ENCODE assay signal across 22 cellular contexts in genomic region chr6:31844507-31844906, GRCh38. TPM values are rescaled to one million over a fixed set of nuclear protein-coding genes. Genes with fewer than 3 reads are reported as not detected.
DNase-seq lines count a peak whose midpoint lies in the region; ATAC-seq, FAIRE-seq and TF ChIP-seq lines count a peak whose summit lies in the region.
"Had no signal": no experiment of that assay in that cellular context is flagged by ENCODE, and none has a peak within 500 bp of the region (broad histone marks: within the 10 kb centered on the region; RNA-seq: fewer than 3 reads in every experiment).

No MANE protein-coding gene starts in this region.

- no peak overlapping the region for H3K4me2 ChIP-seq in HCT116 (ENCODE audit: low read length)
- H3K4me2 ChIP-seq in H1 (ENCODE audit: insufficient read depth in 1 of 2, low read depth in 2 of 2, low read length in 2 of 2), result no peak overlapping the region

- DNase-seq in Caki2 (ENCODE audit: low read depth), result peak; percentile 58
- DNase-seq in HCT116 (ENCODE audit: low read depth, low spot score), result no peak
- DNase-seq in H1 (ENCODE audit: low read depth in 1 of 2, low spot score in 2 of 2), result no peak
- no peak for DNase-seq in neural crest cell (ENCODE audit: low read depth, low spot score)
- no peak for DNase-seq in endothelial cell (ENCODE audit: low spot score)
- DNase-seq in coronary artery (ENCODE audit: low spot score), result no peak
- DNase-seq in left ventricle myocardium inferior, result no peak
- DNase-seq: Caco-2; CD4-positive, alpha-beta T cell; GDM1; HCEC 1CT; Kasumi-1; NCI-H1417; NCI-H187; NCI-H446; NCI-H526; OCI-M1; SHP77 had no signal

- no peak overlapping the region for H3K18ac ChIP-seq in H1 (ENCODE audit: extremely low read depth, low read length)

- no peak for TF ChIP-seq CTCF in HCT116 (IDR thresholded peaks at IDR 0.05 in 2 of 3, conservative IDR thresholded peaks at IDR 0.05 in 1 of 3; ENCODE audit: borderline replicate concordance in 1 of 3, insufficient read depth in 1 of 3, low read depth in 2 of 3, low read length in 2 of 3)
- no peak for TF ChIP-seq CTCF in H1 (IDR thresholded peaks at IDR 0.05; ENCODE audit: control extremely low read depth in 1 of 3, insufficient read depth in 1 of 3, low read depth in 1 of 3, low read length in 3 of 3)
- TF ChIP-seq CTCF in neural crest cell (conservative IDR thresholded peaks at IDR 0.05), result no peak
- TF ChIP-seq CTCF in endothelial cell (IDR thresholded peaks at IDR 0.05; ENCODE audit: unreplicated experiment), result no peak
- TF ChIP-seq CTCF in coronary artery (IDR thresholded peaks at IDR 0.05), result no peak
- TF ChIP-seq CTCF in left ventricle myocardium inferior (IDR thresholded peaks at IDR 0.05; ENCODE audit: borderline replicate concordance), result no peak

- H3K4me3 Mint-ChIP-seq in neural crest cell (peak overlapping the region; percentile 57), endothelial cell (ENCODE audit: unreplicated experiment) (no peak overlapping the region)
- H3K4me3 Mint-ChIP-seq: CD4-positive, alpha-beta T cell had no signal

- RAD21 ChIA-PET in HCT116 (lab: Charles Lee; ENCODE audit: low non-redundant PET in 1 of 2, low total read pairs in 2 of 2, uncharacterized antibody in 2 of 2, unreplicated experiment in 2 of 2), result no interaction called here

- H3K36me3 Mint-ChIP-seq in neural crest cell (ENCODE audit: low read depth), result peaks cover 14% of the 10 kb centered on the region
- peaks cover under 1% of the 10 kb centered on the region for H3K36me3 Mint-ChIP-seq in endothelial cell (ENCODE audit: low read depth, unreplicated experiment)

- H3K36me3 ChIP-seq in HCT116 (ENCODE audit: control insufficient read depth in 1 of 2, insufficient read depth in 2 of 2, low read length in 2 of 2) (peaks cover 3 to 9% of the 10 kb centered on the region in 2 experiments; a peak in 3 of 4 replicates), H1 (ENCODE audit: control insufficient read depth in 2 of 4, insufficient read depth in 4 of 4, low read length in 3 of 4) (peaks cover 10 to 35% (median 16%) of the 10 kb centered on the region in 4 experiments), left ventricle myocardium inferior (peaks cover 21% of the 10 kb centered on the region)

- H3K4me1 ChIP-seq in HCT116 (ENCODE audit: control insufficient read depth in 1 of 2, insufficient read depth in 2 of 2, low read length in 2 of 2) (peaks cover 0 to 14% of the 10 kb centered on the region in 2 experiments; a peak in 2 of 4 replicates), H1 (replicated peaks in 1 of 4; ENCODE audit: control insufficient read depth in 3 of 4, insufficient read depth in 4 of 4, low read length in 3 of 4) (no peaks in the 10 kb centered on the region), left ventricle myocardium inferior (no peaks in the 10 kb centered on the region)

- H3K9me3 Mint-ChIP-seq in neural crest cell (no peaks in the 10 kb centered on the region), endothelial cell (ENCODE audit: unreplicated experiment) (no peaks in the 10 kb centered on the region)
- H3K9me3 Mint-ChIP-seq: CD4-positive, alpha-beta T cell had no signal

- H2BK15ac ChIP-seq in H1 (ENCODE audit: low read length), result no peak overlapping the region

- H3K9ac ChIP-seq in HCT116 (ENCODE audit: low read length) (no peak overlapping the region), H1 (replicated peaks in 1 of 4; ENCODE audit: extremely low read depth in 1 of 4, low read depth in 3 of 4, low read length in 3 of 4) (no peak overlapping the region)

- H3K9me2 ChIP-seq in HCT116 (ENCODE audit: insufficient read depth), result no peaks in the 10 kb centered on the region

- H3K27ac Mint-ChIP-seq in neural crest cell (ENCODE audit: unreplicated experiment) (no peak overlapping the region), endothelial cell (ENCODE audit: unreplicated experiment) (no peak overlapping the region)
- H3K27ac Mint-ChIP-seq: CD4-positive, alpha-beta T cell had no signal

- H3K14ac ChIP-seq in H1 (ENCODE audit: insufficient read length), result no peak overlapping the region

- no peak overlapping the region for H3K23ac ChIP-seq in H1 (ENCODE audit: insufficient read length)

- H2BK120ac ChIP-seq in H1 (replicated peaks; ENCODE audit: low read depth, low read length), result no peak overlapping the region

- TF ChIP-seq POLR2A in HCT116 (IDR thresholded peaks at IDR 0.05; ENCODE audit: borderline replicate concordance, extremely low read depth, insufficient read depth, insufficient read length) (no peak), H1 (IDR thresholded peaks at IDR 0.05; ENCODE audit: control extremely low read depth in 1 of 2, low read depth in 2 of 2, low read length in 2 of 2) (no peak)

- H3K4me3 ChIP-seq in HCT116 (replicated peaks in 1 of 2; ENCODE audit: low read depth in 1 of 2, low read length in 2 of 2) (no peak overlapping the region), H1 (ENCODE audit: extremely low read depth in 1 of 4, insufficient read depth in 2 of 4, low read depth in 3 of 4, low read length in 4 of 4) (no peak overlapping the region), coronary artery (no peak overlapping the region), left ventricle myocardium inferior (no peak overlapping the region)

- intact Hi-C loops in HCT116 (cut with micrococcal nuclease), result no loop called here
- intact Hi-C loops in left ventricle myocardium inferior (cut with micrococcal nuclease), result no loop called here

- H3K9me3 ChIP-seq in HCT116 (ENCODE audit: control insufficient read depth in 1 of 2, insufficient read depth in 1 of 2, low read depth in 1 of 2, low read length in 2 of 2) (no peaks in the 10 kb centered on the region), H1 (ENCODE audit: insufficient read depth in 2 of 2, low read depth in 1 of 2, low read length in 1 of 2) (no peaks in the 10 kb centered on the region), left ventricle myocardium inferior (replicated peaks) (no peaks in the 10 kb centered on the region)
- H3K9me3 ChIP-seq: Caco-2 had no signal

- no peak overlapping the region for H2BK12ac ChIP-seq in H1 (ENCODE audit: low read depth, low read length)

- H2AFZ ChIP-seq in HCT116 (ENCODE audit: low read depth, low read length, poor library complexity, severe bottlenecking) (no peak overlapping the region), H1 (ENCODE audit: low read length) (no peak overlapping the region)

- POLR2A ChIA-PET in HCT116 (lab: Charles Lee), result interaction anchor here (1.5 to 3.1 kb wide), 3 partner anchors 8 to 18 kb away, joined by 5 to 13 read pairs (median 10); partner anchors contain the start of genes HSPA1B and NEU1
- POLR2A ChIA-PET in H1 (lab: Charles Lee; ENCODE audit: partially characterized antibody), result interaction anchor here (0.6 to 12.6 kb wide), 16 partner anchors 8 to 115 kb away, joined by 3 to 189 read pairs (median 4); partner anchors contain the start of genes DDAH2, HSPA1A, HSPA1B and HSPA1L

- H4K5ac ChIP-seq in H1 (ENCODE audit: insufficient read length, low read depth, low read length), result no peak overlapping the region

- H3K27me3 Mint-ChIP-seq in neural crest cell (ENCODE audit: low read depth), result no peaks in the 10 kb centered on the region
- H3K27me3 Mint-ChIP-seq in endothelial cell (ENCODE audit: unreplicated experiment), result no peaks in the 10 kb centered on the region
- H3K27me3 Mint-ChIP-seq: CD4-positive, alpha-beta T cell had no signal

- H3K27ac ChIP-seq in HCT116 (ENCODE audit: low read depth, low read length) (no peak overlapping the region), H1 (ENCODE audit: low read depth, low read length) (no peak overlapping the region), coronary artery (no peak overlapping the region), left ventricle myocardium inferior (replicated peaks) (no peak overlapping the region)

- H2BK20ac ChIP-seq in H1 (ENCODE audit: low read length), result no peak overlapping the region

- H3K79me1 ChIP-seq in H1 (ENCODE audit: low read depth, low read length), result no peaks in the 10 kb centered on the region

- WGBS in H1 (ENCODE audit: extremely low coverage in 1 of 2, insufficient coverage in 1 of 2, insufficient read length in 1 of 2, insufficient replicate concordance in 2 of 2, low coverage in 1 of 2, low lambda C conversion rate in 2 of 2, missing lambda C conversion rate in 1 of 2), 2 experiments, result 93% methylated on average over 3 of the region's 3 CpGs; no CpG with 5 or more reads in 1 of the 2 experiments

- H4K20me1 ChIP-seq in HCT116 (ENCODE audit: insufficient read depth), result peaks cover 7% of the 10 kb centered on the region; the same call in 1 of the 2 replicates
- H4K20me1 ChIP-seq in H1 (replicated peaks in 1 of 2; ENCODE audit: control insufficient read depth in 1 of 2, insufficient read depth in 2 of 2, low read length in 2 of 2), result peaks cover 3 to 4% of the 10 kb centered on the region in 2 experiments

- no peak overlapping the region for H4K8ac ChIP-seq in H1 (ENCODE audit: extremely low read depth, insufficient read depth, low read length)

- H4K91ac ChIP-seq in H1 (replicated peaks; ENCODE audit: insufficient read length, low read length), result no peak overlapping the region

- H3K23me2 ChIP-seq in H1 (ENCODE audit: low read depth, low read length), result no peaks in the 10 kb centered on the region

- H3K27me3 ChIP-seq in HCT116 (ENCODE audit: insufficient read depth, low read length), result no peaks in the 10 kb centered on the region
- H3K27me3 ChIP-seq in H1 (replicated peaks in 1 of 4; ENCODE audit: control insufficient read depth in 3 of 4, extremely low read depth in 1 of 4, insufficient read depth in 3 of 4, low read length in 3 of 4), result no peaks in the 10 kb centered on the region
- H3K27me3 ChIP-seq in left ventricle myocardium inferior (ENCODE audit: low read depth), result no peaks in the 10 kb centered on the region

- ATAC-seq in HCT116, result no peak

- no peak overlapping the region for H3K4ac ChIP-seq in H1 (replicated peaks; ENCODE audit: insufficient read length, low read depth, low read length)

- no peak for TF ChIP-seq EP300 in H1 (IDR thresholded peaks at IDR 0.05; ENCODE audit: borderline replicate concordance in 1 of 2, low read depth in 2 of 2, low read length in 2 of 2)

- no peak overlapping the region for H2AK5ac ChIP-seq in H1 (ENCODE audit: low read depth, low read length)

- CTCF ChIA-PET in HCT116 (lab: Charles Lee), result no interaction called here
- CTCF ChIA-PET in H1 (lab: Charles Lee; ENCODE audit: partially characterized antibody), result interaction anchor here (0.6 to 1.9 kb wide), 4 partner anchors 13 to 75 kb away, joined by 3 to 5 read pairs (median 4); no protein-coding TSS in a partner anchor

- BruUV-seq in HCT116 (replicated peaks; lab: Mats Ljungman, UMichigan), result no TSS peak

- in situ Hi-C loops in Caki2 (cut with HindIII; ENCODE audit: low pct_unique_long_range_greater_than_20kb, low sequenced_read_pairs), result no loop called here

- H2BK5ac ChIP-seq in H1 (ENCODE audit: low read depth, low read length), result no peak overlapping the region

- TF ChIP-seq RAD21 in HCT116 (IDR thresholded peaks at IDR 0.05; ENCODE audit: low read depth) (no peak), H1 (IDR thresholded peaks at IDR 0.05 in 1 of 2, conservative IDR thresholded peaks at IDR 0.05 in 1 of 2; ENCODE audit: low read depth in 2 of 2, low read length in 2 of 2) (no peak)

- no peak for FAIRE-seq in H1 (lab: Jason Lieb, UNC)
- FAIRE-seq: GM19239 had no signal

- H3K79me2 ChIP-seq in HCT116 (ENCODE audit: insufficient read depth, low read length) (peaks cover 2% of the 10 kb centered on the region; the same call in 1 of the 2 replicates), H1 (ENCODE audit: control insufficient read depth in 1 of 2, insufficient read depth in 2 of 2, low read length in 2 of 2) (no peaks in the 10 kb centered on the region)

- no peak overlapping the region for H3K56ac ChIP-seq in H1 (replicated peaks; ENCODE audit: insufficient read length, low read depth, low read length)

- H3K4me1 Mint-ChIP-seq in neural crest cell (peaks cover 1% of the 10 kb centered on the region), endothelial cell (ENCODE audit: unreplicated experiment) (no peaks in the 10 kb centered on the region)

RNA-seq across cellular contexts. Expression of gene HSPA1B, which starts 17.0 kb away (rescaled TPM):
- 441 and 449 TPM in 2 replicates for total RNA-seq in Caki2 (2014; rRNA removed; shearing (Covaris generic); ENCODE audit: low replicate concordance)
- total RNA-seq in HCT116 (2021; ENCODE audit: unreplicated experiment) (214 TPM), neural crest cell (78.5 and 82.5 TPM in 2 replicates), endothelial cell (ENCODE audit: unreplicated experiment) (19.8 TPM), left ventricle myocardium inferior (184 TPM)
- 112 and 220 TPM in 2 replicates for polyA plus RNA-seq in HCT116 (2012)
- 76.6 and 89.3 TPM in 2 replicates for total RNA-seq in H1 (2021; fragmentation: NEBNext Ultra II Directional; extraction: Animal tissue kit (Norgen Biotek cat#: 25700))
- 36.6 and 43.8 TPM in 2 replicates for polyA plus RNA-seq in H1 (2011; rRNA removed)
- polyA plus RNA-seq in H1 (2011; cell fraction: cytosol; rRNA removed), result 31.0 TPM
- 42.2 TPM for polyA plus RNA-seq in H1 (2011; cell fraction: nucleus; rRNA removed)
- 40.2 to 63.9 TPM (median 60.4 TPM) in 4 replicates for polyA plus RNA-seq in H1 (2012, experiment 1 of 2)
- 32.5 TPM for polyA plus RNA-seq in H1 (2012, experiment 2 of 2)
- 25.6 TPM for polyA plus RNA-seq in H1 (2013, experiment 1 of 2)
- 26.3 TPM for polyA plus RNA-seq in H1 (2013, experiment 2 of 2)
- polyA minus RNA-seq in H1 (2011; rRNA and poly(A)+ RNA removed), result 29.4 and 32.4 TPM in 2 replicates
- 39.6 TPM for polyA minus RNA-seq in H1 (2011; cell fraction: cytosol; rRNA and poly(A)+ RNA removed)
- 47.0 TPM for polyA minus RNA-seq in H1 (2011; cell fraction: nucleus; rRNA and poly(A)+ RNA removed)

RNA-seq across cellular contexts. Expression of gene NEU1, which starts 18.1 kb away (rescaled TPM):
- total RNA-seq in Caki2 (2014; rRNA removed; shearing (Covaris generic); ENCODE audit: low replicate concordance), result 73.1 and 105 TPM in 2 replicates
- total RNA-seq in HCT116 (2021; ENCODE audit: unreplicated experiment) (15.1 TPM), neural crest cell (46.3 and 49.9 TPM in 2 replicates), endothelial cell (ENCODE audit: unreplicated experiment) (31.9 TPM), left ventricle myocardium inferior (26.0 TPM)
- polyA plus RNA-seq in HCT116 (2012), result 21.8 and 23.0 TPM in 2 replicates
- total RNA-seq in H1 (2021; fragmentation: NEBNext Ultra II Directional; extraction: Animal tissue kit (Norgen Biotek cat#: 25700)), result 41.2 and 43.4 TPM in 2 replicates
- 65.6 and 72.1 TPM in 2 replicates for polyA plus RNA-seq in H1 (2011; rRNA removed)
- 61.7 TPM for polyA plus RNA-seq in H1 (2011; cell fraction: cytosol; rRNA removed)
- 62.9 TPM for polyA plus RNA-seq in H1 (2011; cell fraction: nucleus; rRNA removed)
- polyA plus RNA-seq in H1 (2012, experiment 1 of 2), result 40.8 to 53.4 TPM (median 48.4 TPM) in 4 replicates
- 77.0 TPM for polyA plus RNA-seq in H1 (2012, experiment 2 of 2)
- 72.8 TPM for polyA plus RNA-seq in H1 (2013, experiment 1 of 2)
- 82.9 TPM for polyA plus RNA-seq in H1 (2013, experiment 2 of 2)
- 50.5 and 58.6 TPM in 2 replicates for polyA minus RNA-seq in H1 (2011; rRNA and poly(A)+ RNA removed)
- 22.2 TPM for polyA minus RNA-seq in H1 (2011; cell fraction: cytosol; rRNA and poly(A)+ RNA removed)
- 18.5 TPM for polyA minus RNA-seq in H1 (2011; cell fraction: nucleus; rRNA and poly(A)+ RNA removed)

RNA-seq across cellular contexts. Expression of gene HSPA1A, which starts 29.2 kb away (rescaled TPM):
- 316 and 350 TPM in 2 replicates for total RNA-seq in Caki2 (2014; rRNA removed; shearing (Covaris generic); ENCODE audit: low replicate concordance)
- total RNA-seq in HCT116 (2021; ENCODE audit: unreplicated experiment) (5.0 TPM), neural crest cell (70.3 and 72.3 TPM in 2 replicates), endothelial cell (ENCODE audit: unreplicated experiment) (27.2 TPM), left ventricle myocardium inferior (271 TPM)
- 0.55 and 2.8 TPM in 2 replicates for polyA plus RNA-seq in HCT116 (2012)
- 54.0 and 59.9 TPM in 2 replicates for total RNA-seq in H1 (2021; fragmentation: NEBNext Ultra II Directional; extraction: Animal tissue kit (Norgen Biotek cat#: 25700))
- 40.7 and 50.2 TPM in 2 replicates for polyA plus RNA-seq in H1 (2011; rRNA removed)
- 41.3 TPM for polyA plus RNA-seq in H1 (2011; cell fraction: cytosol; rRNA removed)
- 38.2 TPM for polyA plus RNA-seq in H1 (2011; cell fraction: nucleus; rRNA removed)
- 38.3 to 62.3 TPM (median 51.4 TPM) in 4 replicates for polyA plus RNA-seq in H1 (2012, experiment 1 of 2)
- 29.0 TPM for polyA plus RNA-seq in H1 (2012, experiment 2 of 2)
- polyA plus RNA-seq in H1 (2013, experiment 1 of 2), result 30.4 TPM
- 32.2 TPM for polyA plus RNA-seq in H1 (2013, experiment 2 of 2)
- 16.5 and 20.9 TPM in 2 replicates for polyA minus RNA-seq in H1 (2011; rRNA and poly(A)+ RNA removed)
- polyA minus RNA-seq in H1 (2011; cell fraction: cytosol; rRNA and poly(A)+ RNA removed), result 28.2 TPM
- 46.1 TPM for polyA minus RNA-seq in H1 (2011; cell fraction: nucleus; rRNA and poly(A)+ RNA removed)

RNA-seq across cellular contexts. Expression of gene HSPA1L, which starts 29.4 kb away (rescaled TPM):
- 0.61 and 2.0 TPM in 2 replicates for total RNA-seq in Caki2 (2014; rRNA removed; shearing (Covaris generic); ENCODE audit: low replicate concordance)
- total RNA-seq in HCT116 (2021; ENCODE audit: unreplicated experiment) (0.12 TPM), neural crest cell (1.5 and 1.8 TPM in 2 replicates), endothelial cell (ENCODE audit: unreplicated experiment) (0.82 TPM), left ventricle myocardium inferior (2.2 TPM)
- polyA plus RNA-seq in HCT116 (2012), result 0.20 and 0.42 TPM in 2 replicates
- 1.6 and 1.9 TPM in 2 replicates for total RNA-seq in H1 (2021; fragmentation: NEBNext Ultra II Directional; extraction: Animal tissue kit (Norgen Biotek cat#: 25700))
- 0.78 and 1.00 TPM in 2 replicates for polyA plus RNA-seq in H1 (2011; rRNA removed)
- 0.81 TPM for polyA plus RNA-seq in H1 (2011; cell fraction: cytosol; rRNA removed)
- polyA plus RNA-seq in H1 (2011; cell fraction: nucleus; rRNA removed), result 0.88 TPM
- polyA plus RNA-seq in H1 (2012, experiment 1 of 2), result 1.3 to 1.9 TPM (median 1.7 TPM) in 4 replicates
- 0.46 TPM for polyA plus RNA-seq in H1 (2012, experiment 2 of 2)
- 0.77 TPM for polyA plus RNA-seq in H1 (2013, experiment 1 of 2)
- polyA plus RNA-seq in H1 (2013, experiment 2 of 2), result 0.85 TPM
- 0.85 and 0.88 TPM in 2 replicates for polyA minus RNA-seq in H1 (2011; rRNA and poly(A)+ RNA removed)
- polyA minus RNA-seq in H1 (2011; cell fraction: cytosol; rRNA and poly(A)+ RNA removed), result 0.88 TPM
- 0.90 TPM for polyA minus RNA-seq in H1 (2011; cell fraction: nucleus; rRNA and poly(A)+ RNA removed)

RNA-seq across cellular contexts. Expression of gene SLC44A4, which starts 34.3 kb away (rescaled TPM):
- total RNA-seq in Caki2 (2014; rRNA removed; shearing (Covaris generic); ENCODE audit: low replicate concordance), result 0.54 TPM in 1 of 2 replicates, not detected in the other
- total RNA-seq in HCT116 (2021; ENCODE audit: unreplicated experiment) (0.74 TPM), neural crest cell (0.32 and 0.84 TPM in 2 replicates), endothelial cell (ENCODE audit: unreplicated experiment) (1.6 TPM), left ventricle myocardium inferior (0.08 TPM)
- 0.07 and 0.22 TPM in 2 replicates for polyA plus RNA-seq in HCT116 (2012)
- 2.5 and 4.8 TPM in 2 replicates for total RNA-seq in H1 (2021; fragmentation: NEBNext Ultra II Directional; extraction: Animal tissue kit (Norgen Biotek cat#: 25700))
- 7.0 and 7.1 TPM in 2 replicates for polyA plus RNA-seq in H1 (2011; rRNA removed)
- polyA plus RNA-seq in H1 (2011; cell fraction: cytosol; rRNA removed), result 5.1 TPM
- polyA plus RNA-seq in H1 (2011; cell fraction: nucleus; rRNA removed), result 10.7 TPM
- 2.2 to 4.4 TPM (median 3.8 TPM) in 4 replicates for polyA plus RNA-seq in H1 (2012, experiment 1 of 2)
- polyA plus RNA-seq in H1 (2012, experiment 2 of 2), result 2.9 TPM
- 3.5 TPM for polyA plus RNA-seq in H1 (2013, experiment 1 of 2)
- polyA plus RNA-seq in H1 (2013, experiment 2 of 2), result 2.6 TPM
- 5.3 and 5.8 TPM in 2 replicates for polyA minus RNA-seq in H1 (2011; rRNA and poly(A)+ RNA removed)
- 1.8 TPM for polyA minus RNA-seq in H1 (2011; cell fraction: cytosol; rRNA and poly(A)+ RNA removed)
- polyA minus RNA-seq in H1 (2011; cell fraction: nucleus; rRNA and poly(A)+ RNA removed), result 4.1 TPM
- total RNA-seq: Daoy, MCF 10A, RPMI7951 had no signal
